In the genomic region with DNA sequence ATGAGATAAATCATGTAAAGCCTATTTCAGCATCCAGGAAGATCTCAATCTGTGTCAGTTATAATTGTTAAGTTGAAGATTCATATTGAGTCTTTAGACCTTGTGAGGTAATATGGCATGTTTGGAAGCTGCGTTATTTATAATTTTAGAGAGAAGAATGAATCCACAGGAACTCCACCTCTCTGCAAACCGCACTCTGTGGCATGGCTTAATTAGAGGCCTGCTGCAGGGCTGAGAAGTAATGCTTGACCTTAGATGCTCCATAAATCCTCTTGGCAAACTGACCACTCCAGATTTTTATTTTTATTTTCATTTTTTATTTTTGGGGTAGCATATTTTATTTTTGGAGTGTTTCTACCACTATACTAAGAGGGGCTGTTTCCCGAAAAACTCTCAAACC, we compare ENCODE assay signal across 17 cellular contexts.
"Had no signal": no experiment of that assay in that cellular context is flagged by ENCODE, and none has a peak within 500 bp of the region (broad histone marks: within the 10 kb centered on the region; RNA-seq: fewer than 3 reads in every experiment).

No MANE protein-coding gene starts in this region.

- ATAC-seq: heart right ventricle, left lung had no signal

- H3K4me3 ChIP-seq: adrenal gland, esophagus muscularis mucosa, heart right ventricle, left lung, SK-N-MC had no signal

- H3K4me1 ChIP-seq: adrenal gland, esophagus muscularis mucosa had no signal

- H3K4me3 Mint-ChIP-seq: activated CD4-positive, alpha-beta T cell treated with anti-CD3 and anti-CD28 coated beads, Interleukin-2, amount 10 ng/mL, durations not matched to agents 7 days and 5 days; dendritic cell treated with granulocyte-macrophage colony-stimulating factor and Interleukin-4, amounts not matched to agents 40 ng/mL and 50 ng/mL, for 4 days; nephron had no signal

- DNase-seq: activated CD4-positive, alpha-beta T cell treated with anti-CD3 and anti-CD28 coated beads, Interleukin-2, amount 10 ng/mL, durations not matched to agents 7 days and 5 days; activated T-cell treated with anti-CD3 and anti-CD28 coated beads for 4 hours; adrenal gland; effector CD8-positive, alpha-beta T cell; heart right ventricle; left lung; midbrain; nucleus accumbens; T-helper 1 cell; T1000; trophoblast cell had no signal

- H3K9me3 ChIP-seq: adrenal gland, esophagus muscularis mucosa, heart right ventricle, left lung had no signal

- H3K9me3 Mint-ChIP-seq: activated T-helper 2 cell treated with anti-CD3 and anti-CD28 coated beads, Interferon-gamma antibody, Interleukin-2, Interleukin-4, amounts not matched to agents 10 μg/mL and 5 μg/mL and 100 μg/mL, durations not matched to agents 14 hours and 24 hours and 36 hours; dendritic cell treated with granulocyte-macrophage colony-stimulating factor and Interleukin-4, amounts not matched to agents 40 ng/mL and 50 ng/mL, for 4 days; nephron had no signal

- H3K27ac ChIP-seq: adrenal gland, esophagus muscularis mucosa, heart right ventricle, left lung, SK-N-MC had no signal

- H3K27me3 Mint-ChIP-seq: activated CD4-positive, alpha-beta T cell treated with anti-CD3 and anti-CD28 coated beads, Interleukin-2, amount 10 ng/mL, durations not matched to agents 7 days and 5 days; dendritic cell treated with granulocyte-macrophage colony-stimulating factor and Interleukin-4, amounts not matched to agents 40 ng/mL and 50 ng/mL, for 4 days had no signal

- H3K27ac Mint-ChIP-seq: activated CD4-positive, alpha-beta T cell treated with anti-CD3 and anti-CD28 coated beads, Interleukin-2, amount 10 ng/mL, durations not matched to agents 7 days and 5 days; activated T-helper 2 cell treated with anti-CD3 and anti-CD28 coated beads, Interferon-gamma antibody, Interleukin-2, Interleukin-4, amounts not matched to agents 10 μg/mL and 5 μg/mL and 100 μg/mL, durations not matched to agents 14 hours and 24 hours and 36 hours; dendritic cell treated with granulocyte-macrophage colony-stimulating factor and Interleukin-4, amounts not matched to agents 40 ng/mL and 50 ng/mL, for 4 days; nephron had no signal

- FAIRE-seq: endothelial cell of umbilical vein had no signal
